ENCODE assay signal across 14 cellular contexts in genomic region chr11:45860348-45860747, GRCh38. TPM values are rescaled to one million over a fixed set of nuclear protein-coding genes. Genes with fewer than 3 reads are reported as not detected.
DNase-seq lines count a peak whose midpoint lies in the region; ATAC-seq and TF ChIP-seq lines count a peak whose summit lies in the region.
"Had no signal": no experiment of that assay in that cellular context is flagged by ENCODE, and none has a peak within 500 bp of the region (broad histone marks: within the 10 kb centered on the region; RNA-seq: fewer than 3 reads in every experiment).

No MANE protein-coding gene starts in this region.

- peak overlapping the region; percentile 36; the same call in 1 of the 2 replicates for H3K4me3 Mint-ChIP-seq in HFFc6
- H3K4me3 Mint-ChIP-seq: naive thymus-derived CD4-positive, alpha-beta T cell had no signal

- TF ChIP-seq CTCF in HFFc6 (IDR thresholded peaks at IDR 0.05), result no peak
- no peak for TF ChIP-seq CTCF in body of pancreas (IDR thresholded peaks at IDR 0.05)
- TF ChIP-seq CTCF in lung (IDR thresholded peaks at IDR 0.05; ENCODE audit: control extremely low read depth, extremely low read depth), result no peak
- no peak for TF ChIP-seq CTCF in MM.1S (IDR thresholded peaks at IDR 0.05; ENCODE audit: low read length)

- H4K20me1 ChIP-seq in MM.1S (ENCODE audit: insufficient read depth, low read length), result no peaks in the 10 kb centered on the region

- H3K4me2 ChIP-seq in MM.1S (ENCODE audit: low read depth, low read length), result no peak overlapping the region
- H3K4me2 ChIP-seq: BLaER1 had no signal

- no peaks in the 10 kb centered on the region; the same call in none of the 2 replicates for H3K27me3 Mint-ChIP-seq in HFFc6 (ENCODE audit: insufficient read depth)
- H3K27me3 Mint-ChIP-seq: naive thymus-derived CD4-positive, alpha-beta T cell had no signal

- no peaks in the 10 kb centered on the region for H3F3A ChIP-seq in MM.1S (ENCODE audit: insufficient read depth, low read length)

- H3K9me3 ChIP-seq in body of pancreas (no peaks in the 10 kb centered on the region), lung (ENCODE audit: control insufficient read depth in 2 of 2, insufficient read depth in 1 of 2, low read length in 1 of 2) (no peaks in the 10 kb centered on the region), MM.1S (replicated peaks; ENCODE audit: insufficient read depth, low read length) (no peaks in the 10 kb centered on the region)
- H3K9me3 ChIP-seq: BLaER1 had no signal

- intact Hi-C loops in body of pancreas (cut with DNase I) (no loop called here), left colon (cut with DNase I, micrococcal nuclease) (no loop called here)

- H3K27me3 ChIP-seq in body of pancreas, result no peaks in the 10 kb centered on the region
- H3K27me3 ChIP-seq in lung (ENCODE audit: control insufficient read depth, insufficient read depth), result no peaks in the 10 kb centered on the region
- H3K27me3 ChIP-seq in MM.1S (replicated peaks; ENCODE audit: insufficient read depth, low read length), result no peaks in the 10 kb centered on the region
- H3K27me3 ChIP-seq: BLaER1 had no signal

- H3K4me1 ChIP-seq in body of pancreas, result peaks cover 52% of the 10 kb centered on the region
- peaks cover 22 to 29% of the 10 kb centered on the region in 2 donors for H3K4me1 ChIP-seq in lung (ENCODE audit: control insufficient read depth in 2 of 2, insufficient read depth in 2 of 2, low read length in 2 of 2)
- no peaks in the 10 kb centered on the region for H3K4me1 ChIP-seq in MM.1S (ENCODE audit: low read length)
- H3K4me1 ChIP-seq: BLaER1 had no signal

- H3K36me3 Mint-ChIP-seq in HFFc6 (ENCODE audit: low read depth), result peaks cover 10% of the 10 kb centered on the region

- no peak for ATAC-seq in body of pancreas
- ATAC-seq in lung (ENCODE audit: insufficient read depth, low FRiP score), result no peak
- ATAC-seq in left colon, result no peak
- ATAC-seq: HCT116; naive thymus-derived CD4-positive, alpha-beta T cell had no signal

- peaks cover 50% of the 10 kb centered on the region for H3K4me1 Mint-ChIP-seq in HFFc6 (ENCODE audit: low read depth)

- TF ChIP-seq POLR2A in body of pancreas (IDR thresholded peaks at IDR 0.05), result no peak

- peak overlapping the region in 3 of 4 donors; percentile 65 to 78 (median 77) for H3K27ac ChIP-seq in body of pancreas
- H3K27ac ChIP-seq in lung (ENCODE audit: low read depth in 1 of 2, low read length in 1 of 2), result peak overlapping the region; percentile 17 to 63
- H3K27ac ChIP-seq in skin epidermis, result peak overlapping the region in 18 of 21 experiments; percentile 14 to 89 (median 74)
- H3K27ac ChIP-seq in MM.1S (ENCODE audit: low read length), result no peak overlapping the region
- H3K27ac ChIP-seq: BLaER1 had no signal

- no peaks in the 10 kb centered on the region for H3K9me3 Mint-ChIP-seq in HFFc6
- H3K9me3 Mint-ChIP-seq: naive thymus-derived CD4-positive, alpha-beta T cell had no signal

- H3K79me2 ChIP-seq in MM.1S (ENCODE audit: low read length), result peaks cover 9% of the 10 kb centered on the region

- H3K4me3 ChIP-seq in body of pancreas (no peak overlapping the region), lung (no peak overlapping the region), skin epidermis (no peak overlapping the region), MM.1S (ENCODE audit: low read length) (no peak overlapping the region)
- H3K4me3 ChIP-seq: BLaER1 had no signal

- H3K27ac Mint-ChIP-seq in HFFc6, result peak overlapping the region; percentile 94
- H3K27ac Mint-ChIP-seq: naive thymus-derived CD4-positive, alpha-beta T cell had no signal

- no peaks in the 10 kb centered on the region for H3K9me2 ChIP-seq in MM.1S (replicated peaks; ENCODE audit: insufficient read depth, low read length)

- WGBS in body of pancreas, 2 donors, result 76 to 83% methylated on average over 5 of the region's 5 CpGs
- WGBS in lung, 2 donors, result 91 to 92% methylated on average over 5 of the region's 5 CpGs

- H3K9ac ChIP-seq in MM.1S (ENCODE audit: low read length), result no peak overlapping the region
- H3K9ac ChIP-seq: BLaER1 had no signal

- H3K36me3 ChIP-seq in body of pancreas (replicated peaks in 1 of 2; ENCODE audit: insufficient read depth in 1 of 2, low read depth in 2 of 2), result peaks cover 11 to 29% of the 10 kb centered on the region in 2 donors
- peaks cover 13 to 48% of the 10 kb centered on the region in 2 donors for H3K36me3 ChIP-seq in lung (ENCODE audit: control insufficient read depth in 2 of 2, insufficient read depth in 2 of 2, low read length in 2 of 2)
- peaks cover 9% of the 10 kb centered on the region; the same call in 1 of the 2 replicates for H3K36me3 ChIP-seq in MM.1S (replicated peaks; ENCODE audit: insufficient read depth, low read length)

- DNase-seq in HFFc6 (no peak), body of pancreas (no peak), lung (ENCODE audit: low spot score) (no peak), left colon (no peak), NCI-H82 treated with DMSO at 0.1 percent for 48 hours (lab: John Stamatoyannopoulos, UW; ENCODE audit: unreplicated experiment) (no peak), DMS153 treated with DMSO at 0.1 percent for 48 hours (lab: John Stamatoyannopoulos, UW; ENCODE audit: unreplicated experiment) (no peak), MM.1S (no peak)
- DNase-seq: activated CD4-positive, alpha-beta T cell treated with anti-CD3 and anti-CD28 coated beads for 4 hours; Karpas-422; naive thymus-derived CD4-positive, alpha-beta T cell; NCI-H526 had no signal

- no peak overlapping the region for H2AFZ ChIP-seq in MM.1S (ENCODE audit: low read length)

RNA-seq across cellular contexts. Expression of gene CRY2, which starts 13.1 kb away (rescaled TPM):
- 10 to 100 TPM; 12.5 to 16.4 (median 14.1) TPM for total RNA-seq in HFFc6 (2021; fragmentation: NEBNext Ultra II Directional; extraction: Animal tissue kit (Norgen Biotek cat#: 25700))
- total RNA-seq in body of pancreas (10 to 100 TPM; 24.6 to 65.9 TPM), lung (10 to 100 TPM; 51.5 to 55.0 TPM), left colon (10 to 100 TPM; 25.6 to 31.3 TPM)
- polyA plus RNA-seq in lung, result 10 to 100 TPM; 16.2 to 16.9 TPM

RNA-seq across cellular contexts. Expression of gene MAPK8IP1, which starts 25.1 kb away (rescaled TPM):
- total RNA-seq in HFFc6 (2021; fragmentation: NEBNext Ultra II Directional; extraction: Animal tissue kit (Norgen Biotek cat#: 25700)), result 10 to 100 TPM in 1 of 6 experiments, 1 to 10 TPM in 5; 7.4 to 10.0 (median 8.7) TPM
- total RNA-seq in body of pancreas (10 to 100 TPM; 23.7 to 32.4 TPM), lung (10 to 100 TPM in 1 of 2 donors, 1 to 10 TPM in 1; 5.1 to 15.4 TPM), left colon (1 to 10 TPM; 1.7 to 4.0 TPM)
- 1 to 10 TPM; 4.7 to 6.3 TPM for polyA plus RNA-seq in lung
- polyA plus RNA-seq: naive thymus-derived CD4-positive, alpha-beta T cell had no signal

RNA-seq across cellular contexts. Expression of gene FREY1, which starts 46.7 kb away (rescaled TPM):
- under 1 TPM; 0.38 to 0.74 (median 0.68) TPM for total RNA-seq in HFFc6 (2021; fragmentation: NEBNext Ultra II Directional; extraction: Animal tissue kit (Norgen Biotek cat#: 25700))
- total RNA-seq in body of pancreas, result 1 to 10 TPM; 2.3 to 8.2 TPM
- under 1 TPM; 0.51 to 0.67 TPM for total RNA-seq in lung
- polyA plus RNA-seq in lung, result under 1 TPM; 0.15 to 0.28 TPM
- total RNA-seq in left colon, result 1 to 10 TPM in 1 of 2 donors, under 1 TPM in 1; 0.61 to 1.3 TPM
- polyA plus RNA-seq: naive thymus-derived CD4-positive, alpha-beta T cell had no signal

RNA-seq across cellular contexts. Expression of gene SLC35C1, which starts 55.4 kb away (rescaled TPM):
- total RNA-seq in HFFc6 (2021; fragmentation: NEBNext Ultra II Directional; extraction: Animal tissue kit (Norgen Biotek cat#: 25700)), result 10 to 100 TPM; 24.2 to 29.6 (median 27.4) TPM
- total RNA-seq in body of pancreas (10 to 100 TPM; 11.2 to 22.7 TPM), lung (10 to 100 TPM in 1 of 2 donors, 1 to 10 TPM in 1; 5.4 to 27.2 TPM), left colon (10 to 100 TPM; 48.6 to 56.8 TPM)
- polyA plus RNA-seq in lung, result 10 to 100 TPM; 21.1 to 35.9 TPM

RNA-seq across cellular contexts. Expression of gene PEX16, which starts 57.3 kb away (rescaled TPM):
- 10 to 100 TPM; 23.4 to 27.2 (median 25.9) TPM for total RNA-seq in HFFc6 (2021; fragmentation: NEBNext Ultra II Directional; extraction: Animal tissue kit (Norgen Biotek cat#: 25700))
- total RNA-seq in body of pancreas (10 to 100 TPM; 29.1 to 41.5 TPM), lung (10 to 100 TPM; 14.2 to 34.8 TPM), left colon (10 to 100 TPM; 39.6 to 42.9 TPM)
- 10 to 100 TPM; 36.9 to 38.2 TPM for polyA plus RNA-seq in lung
